ENCODE assay signal across 1 cellular context in the genomic region with DNA sequence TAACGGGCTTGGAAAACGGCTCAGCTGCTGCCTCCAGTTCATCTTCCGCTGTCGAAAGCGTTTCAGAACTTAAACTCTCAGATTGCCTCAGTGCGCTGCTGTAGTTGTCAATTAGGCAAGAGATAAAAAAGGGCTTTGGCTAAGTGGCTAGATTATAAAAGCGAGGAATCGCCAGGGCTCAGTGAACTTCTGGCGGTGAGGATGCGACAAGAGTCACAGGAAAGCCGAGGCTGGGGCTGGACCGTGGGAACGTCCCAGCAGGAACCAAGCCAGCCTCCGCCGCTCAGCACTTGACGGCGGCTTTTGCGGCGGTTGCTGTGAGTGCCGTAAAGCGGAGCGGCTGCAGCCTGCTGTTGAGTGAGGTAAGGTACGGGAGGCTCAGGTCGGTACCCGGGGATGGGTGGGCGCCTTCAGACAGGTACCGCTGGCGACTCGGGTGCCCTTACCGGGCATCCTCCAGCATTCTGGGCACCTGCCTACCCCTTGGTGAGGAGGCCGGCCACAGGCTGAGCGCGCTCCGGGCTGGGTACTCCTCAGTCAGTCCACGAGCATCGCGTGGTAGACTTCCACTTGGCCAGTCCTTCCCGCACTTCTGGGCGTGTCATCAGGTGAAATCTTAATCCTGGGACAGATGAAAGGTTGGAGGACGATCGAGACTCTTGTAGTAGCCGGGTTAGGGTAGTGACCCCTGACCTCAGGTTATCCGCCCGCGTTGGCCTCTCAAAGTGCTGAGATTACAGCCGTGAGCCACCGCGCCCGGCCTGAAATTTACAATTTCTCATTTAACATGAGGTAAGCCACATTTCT.
TF ChIP-seq lines count a peak whose summit lies in the region.

A gene (plus strand): TSS at position 328 of the 807 bp plus-strand sequence. CDS start 16,902 bp downstream, outside the sequence.

TF ChIP-seq in K562, 482 proteins besides CTCF, POLR2A, EP300 and RAD21 (continued from another document):
- TF ChIP-seq, protein P1, sequence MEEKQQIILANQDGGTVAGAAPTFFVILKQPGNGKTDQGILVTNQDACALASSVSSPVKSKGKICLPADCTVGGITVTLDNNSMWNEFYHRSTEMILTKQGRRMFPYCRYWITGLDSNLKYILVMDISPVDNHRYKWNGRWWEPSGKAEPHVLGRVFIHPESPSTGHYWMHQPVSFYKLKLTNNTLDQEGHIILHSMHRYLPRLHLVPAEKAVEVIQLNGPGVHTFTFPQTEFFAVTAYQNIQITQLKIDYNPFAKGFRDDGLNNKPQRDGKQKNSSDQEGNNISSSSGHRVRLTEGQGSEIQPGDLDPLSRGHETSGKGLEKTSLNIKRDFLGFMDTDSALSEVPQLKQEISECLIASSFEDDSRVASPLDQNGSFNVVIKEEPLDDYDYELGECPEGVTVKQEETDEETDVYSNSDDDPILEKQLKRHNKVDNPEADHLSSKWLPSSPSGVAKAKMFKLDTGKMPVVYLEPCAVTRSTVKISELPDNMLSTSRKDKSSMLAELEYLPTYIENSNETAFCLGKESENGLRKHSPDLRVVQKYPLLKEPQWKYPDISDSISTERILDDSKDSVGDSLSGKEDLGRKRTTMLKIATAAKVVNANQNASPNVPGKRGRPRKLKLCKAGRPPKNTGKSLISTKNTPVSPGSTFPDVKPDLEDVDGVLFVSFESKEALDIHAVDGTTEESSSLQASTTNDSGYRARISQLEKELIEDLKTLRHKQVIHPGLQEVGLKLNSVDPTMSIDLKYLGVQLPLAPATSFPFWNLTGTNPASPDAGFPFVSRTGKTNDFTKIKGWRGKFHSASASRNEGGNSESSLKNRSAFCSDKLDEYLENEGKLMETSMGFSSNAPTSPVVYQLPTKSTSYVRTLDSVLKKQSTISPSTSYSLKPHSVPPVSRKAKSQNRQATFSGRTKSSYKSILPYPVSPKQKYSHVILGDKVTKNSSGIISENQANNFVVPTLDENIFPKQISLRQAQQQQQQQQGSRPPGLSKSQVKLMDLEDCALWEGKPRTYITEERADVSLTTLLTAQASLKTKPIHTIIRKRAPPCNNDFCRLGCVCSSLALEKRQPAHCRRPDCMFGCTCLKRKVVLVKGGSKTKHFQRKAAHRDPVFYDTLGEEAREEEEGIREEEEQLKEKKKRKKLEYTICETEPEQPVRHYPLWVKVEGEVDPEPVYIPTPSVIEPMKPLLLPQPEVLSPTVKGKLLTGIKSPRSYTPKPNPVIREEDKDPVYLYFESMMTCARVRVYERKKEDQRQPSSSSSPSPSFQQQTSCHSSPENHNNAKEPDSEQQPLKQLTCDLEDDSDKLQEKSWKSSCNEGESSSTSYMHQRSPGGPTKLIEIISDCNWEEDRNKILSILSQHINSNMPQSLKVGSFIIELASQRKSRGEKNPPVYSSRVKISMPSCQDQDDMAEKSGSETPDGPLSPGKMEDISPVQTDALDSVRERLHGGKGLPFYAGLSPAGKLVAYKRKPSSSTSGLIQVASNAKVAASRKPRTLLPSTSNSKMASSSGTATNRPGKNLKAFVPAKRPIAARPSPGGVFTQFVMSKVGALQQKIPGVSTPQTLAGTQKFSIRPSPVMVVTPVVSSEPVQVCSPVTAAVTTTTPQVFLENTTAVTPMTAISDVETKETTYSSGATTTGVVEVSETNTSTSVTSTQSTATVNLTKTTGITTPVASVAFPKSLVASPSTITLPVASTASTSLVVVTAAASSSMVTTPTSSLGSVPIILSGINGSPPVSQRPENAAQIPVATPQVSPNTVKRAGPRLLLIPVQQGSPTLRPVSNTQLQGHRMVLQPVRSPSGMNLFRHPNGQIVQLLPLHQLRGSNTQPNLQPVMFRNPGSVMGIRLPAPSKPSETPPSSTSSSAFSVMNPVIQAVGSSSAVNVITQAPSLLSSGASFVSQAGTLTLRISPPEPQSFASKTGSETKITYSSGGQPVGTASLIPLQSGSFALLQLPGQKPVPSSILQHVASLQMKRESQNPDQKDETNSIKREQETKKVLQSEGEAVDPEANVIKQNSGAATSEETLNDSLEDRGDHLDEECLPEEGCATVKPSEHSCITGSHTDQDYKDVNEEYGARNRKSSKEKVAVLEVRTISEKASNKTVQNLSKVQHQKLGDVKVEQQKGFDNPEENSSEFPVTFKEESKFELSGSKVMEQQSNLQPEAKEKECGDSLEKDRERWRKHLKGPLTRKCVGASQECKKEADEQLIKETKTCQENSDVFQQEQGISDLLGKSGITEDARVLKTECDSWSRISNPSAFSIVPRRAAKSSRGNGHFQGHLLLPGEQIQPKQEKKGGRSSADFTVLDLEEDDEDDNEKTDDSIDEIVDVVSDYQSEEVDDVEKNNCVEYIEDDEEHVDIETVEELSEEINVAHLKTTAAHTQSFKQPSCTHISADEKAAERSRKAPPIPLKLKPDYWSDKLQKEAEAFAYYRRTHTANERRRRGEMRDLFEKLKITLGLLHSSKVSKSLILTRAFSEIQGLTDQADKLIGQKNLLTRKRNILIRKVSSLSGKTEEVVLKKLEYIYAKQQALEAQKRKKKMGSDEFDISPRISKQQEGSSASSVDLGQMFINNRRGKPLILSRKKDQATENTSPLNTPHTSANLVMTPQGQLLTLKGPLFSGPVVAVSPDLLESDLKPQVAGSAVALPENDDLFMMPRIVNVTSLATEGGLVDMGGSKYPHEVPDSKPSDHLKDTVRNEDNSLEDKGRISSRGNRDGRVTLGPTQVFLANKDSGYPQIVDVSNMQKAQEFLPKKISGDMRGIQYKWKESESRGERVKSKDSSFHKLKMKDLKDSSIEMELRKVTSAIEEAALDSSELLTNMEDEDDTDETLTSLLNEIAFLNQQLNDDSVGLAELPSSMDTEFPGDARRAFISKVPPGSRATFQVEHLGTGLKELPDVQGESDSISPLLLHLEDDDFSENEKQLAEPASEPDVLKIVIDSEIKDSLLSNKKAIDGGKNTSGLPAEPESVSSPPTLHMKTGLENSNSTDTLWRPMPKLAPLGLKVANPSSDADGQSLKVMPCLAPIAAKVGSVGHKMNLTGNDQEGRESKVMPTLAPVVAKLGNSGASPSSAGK (IDR thresholded peaks at IDR 0.05) = peak; percentile 76
- TF ChIP-seq, protein P2, sequence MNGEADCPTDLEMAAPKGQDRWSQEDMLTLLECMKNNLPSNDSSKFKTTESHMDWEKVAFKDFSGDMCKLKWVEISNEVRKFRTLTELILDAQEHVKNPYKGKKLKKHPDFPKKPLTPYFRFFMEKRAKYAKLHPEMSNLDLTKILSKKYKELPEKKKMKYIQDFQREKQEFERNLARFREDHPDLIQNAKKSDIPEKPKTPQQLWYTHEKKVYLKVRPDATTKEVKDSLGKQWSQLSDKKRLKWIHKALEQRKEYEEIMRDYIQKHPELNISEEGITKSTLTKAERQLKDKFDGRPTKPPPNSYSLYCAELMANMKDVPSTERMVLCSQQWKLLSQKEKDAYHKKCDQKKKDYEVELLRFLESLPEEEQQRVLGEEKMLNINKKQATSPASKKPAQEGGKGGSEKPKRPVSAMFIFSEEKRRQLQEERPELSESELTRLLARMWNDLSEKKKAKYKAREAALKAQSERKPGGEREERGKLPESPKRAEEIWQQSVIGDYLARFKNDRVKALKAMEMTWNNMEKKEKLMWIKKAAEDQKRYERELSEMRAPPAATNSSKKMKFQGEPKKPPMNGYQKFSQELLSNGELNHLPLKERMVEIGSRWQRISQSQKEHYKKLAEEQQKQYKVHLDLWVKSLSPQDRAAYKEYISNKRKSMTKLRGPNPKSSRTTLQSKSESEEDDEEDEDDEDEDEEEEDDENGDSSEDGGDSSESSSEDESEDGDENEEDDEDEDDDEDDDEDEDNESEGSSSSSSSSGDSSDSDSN (IDR thresholded peaks at IDR 0.05; ENCODE audit: borderline replicate concordance in 1 of 2, low read depth in 2 of 2, low read length in 2 of 2) = 0 out of 4 replicates have a peak, but pooled peaks of 1 of the 2 experiments have one; percentile 33
- TF ChIP-seq ATF7 (IDR thresholded peaks at IDR 0.05) (peak; percentile 47; the same call in 1 of the 2 replicates), GABPB1 (CRISPR knock-in tag; IDR thresholded peaks at IDR 0.05) (0 out of 2 replicates have a peak, but pooled peaks have one; percentile 49), MED1 (CRISPR knock-in tag; IDR thresholded peaks at IDR 0.05; ENCODE audit: borderline replicate concordance) (no peak), POLR2H (tag; IDR thresholded peaks at IDR 0.05; ENCODE audit: low read depth) (peak; percentile 36; the same call in 1 of the 2 replicates), SUPT5H (IDR thresholded peaks at IDR 0.05) (peak; percentile 75), RCOR1 (IDR thresholded peaks at IDR 0.05; ENCODE audit: borderline replicate concordance in 1 of 2, low read depth in 2 of 2, low read length in 2 of 2) (peak in 1 of 2 experiments; percentile 50; a peak in 1 of 4 replicates), ZBTB1 (CRISPR knock-in tag; IDR thresholded peaks at IDR 0.05; ENCODE audit: borderline replicate concordance, low read depth) (0 out of 2 replicates have a peak, but pooled peaks have one; percentile 26), ZFX (CRISPR knock-in tag; IDR thresholded peaks at IDR 0.05) (peak; percentile 30; the same call in 1 of the 2 replicates), CHD4 (IDR thresholded peaks at IDR 0.05; ENCODE audit: insufficient read depth, insufficient replicate concordance, low read depth, low read length, poor library complexity, severe bottlenecking) (no peak), POLR2AphosphoS5 (IDR thresholded peaks at IDR 0.05; ENCODE audit: control insufficient read depth, insufficient read depth, low read depth, low read length) (peak; percentile 45; the same call in 1 of the 2 replicates), MEIS2 (IDR thresholded peaks at IDR 0.05; ENCODE audit: partially characterized antibody) (peak; percentile 51), CREB1 (IDR thresholded peaks at IDR 0.05) (peak; percentile 45), CREB1 (CRISPR knock-in tag; IDR thresholded peaks at IDR 0.05) (0 out of 2 replicates have a peak, but pooled peaks have one; percentile 19), HNRNPLL (IDR thresholded peaks at IDR 0.05; ENCODE audit: low read depth, low read length, poor library complexity, severe bottlenecking) (peak; percentile 43), PHF8 (IDR thresholded peaks at IDR 0.05; ENCODE audit: borderline replicate concordance, low read length) (peak; percentile 83; the same call in 1 of the 2 replicates), SIN3B (IDR thresholded peaks at IDR 0.05; ENCODE audit: low read depth) (peak; percentile 66), CXXC5 (CRISPR knock-in tag; IDR thresholded peaks at IDR 0.05) (0 out of 2 replicates have a peak, but pooled peaks have one; percentile 34), MAZ (CRISPR knock-in tag; conservative IDR thresholded peaks at IDR 0.05 in 1 of 2, IDR thresholded peaks at IDR 0.05 in 1 of 2) (peak; percentile 21 to 37; a peak in 1 of 4 replicates), SMAD4 (CRISPR knock-in tag; conservative IDR thresholded peaks at IDR 0.05) (0 out of 2 replicates have a peak, but pooled peaks have one; percentile 17), ZNF121 (CRISPR knock-in tag; conservative IDR thresholded peaks at IDR 0.05) (no peak), CCNT2 (IDR thresholded peaks at IDR 0.05; ENCODE audit: borderline replicate concordance, extremely low read depth, insufficient read length, low read depth, low read length) (peak; percentile 40)
- TF ChIP-seq, protein P3, sequence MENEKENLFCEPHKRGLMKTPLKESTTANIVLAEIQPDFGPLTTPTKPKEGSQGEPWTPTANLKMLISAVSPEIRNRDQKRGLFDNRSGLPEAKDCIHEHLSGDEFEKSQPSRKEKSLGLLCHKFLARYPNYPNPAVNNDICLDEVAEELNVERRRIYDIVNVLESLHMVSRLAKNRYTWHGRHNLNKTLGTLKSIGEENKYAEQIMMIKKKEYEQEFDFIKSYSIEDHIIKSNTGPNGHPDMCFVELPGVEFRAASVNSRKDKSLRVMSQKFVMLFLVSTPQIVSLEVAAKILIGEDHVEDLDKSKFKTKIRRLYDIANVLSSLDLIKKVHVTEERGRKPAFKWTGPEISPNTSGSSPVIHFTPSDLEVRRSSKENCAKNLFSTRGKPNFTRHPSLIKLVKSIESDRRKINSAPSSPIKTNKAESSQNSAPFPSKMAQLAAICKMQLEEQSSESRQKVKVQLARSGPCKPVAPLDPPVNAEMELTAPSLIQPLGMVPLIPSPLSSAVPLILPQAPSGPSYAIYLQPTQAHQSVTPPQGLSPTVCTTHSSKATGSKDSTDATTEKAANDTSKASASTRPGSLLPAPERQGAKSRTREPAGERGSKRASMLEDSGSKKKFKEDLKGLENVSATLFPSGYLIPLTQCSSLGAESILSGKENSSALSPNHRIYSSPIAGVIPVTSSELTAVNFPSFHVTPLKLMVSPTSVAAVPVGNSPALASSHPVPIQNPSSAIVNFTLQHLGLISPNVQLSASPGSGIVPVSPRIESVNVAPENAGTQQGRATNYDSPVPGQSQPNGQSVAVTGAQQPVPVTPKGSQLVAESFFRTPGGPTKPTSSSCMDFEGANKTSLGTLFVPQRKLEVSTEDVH (IDR thresholded peaks at IDR 0.05; ENCODE audit: low read depth, partially characterized antibody) = peak; percentile 42
